16 cellular contexts compared by ENCODE assay signal in the genomic region with DNA sequence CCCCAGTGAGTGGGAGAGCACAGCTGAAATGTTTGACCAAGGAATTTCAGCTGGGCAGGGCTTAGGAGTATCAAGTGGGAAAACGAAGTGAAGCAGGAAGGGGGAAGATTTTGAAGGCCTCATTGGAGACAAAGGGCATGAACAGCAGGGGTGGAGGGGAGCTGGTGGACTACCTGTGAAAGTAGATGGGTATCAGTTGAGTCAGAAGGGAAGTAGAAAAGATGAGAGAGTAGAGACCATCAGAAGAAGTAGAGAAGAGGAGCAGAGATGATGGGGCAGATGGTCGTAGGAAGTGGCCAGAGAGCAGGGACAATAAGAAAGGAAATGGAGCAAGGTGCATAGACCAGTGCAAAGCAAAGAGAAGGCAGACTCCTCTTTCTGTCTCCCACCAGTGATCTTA.
DNase-seq lines count a peak whose midpoint lies in the region; ATAC-seq, FAIRE-seq and TF ChIP-seq lines count a peak whose summit lies in the region.
"Had no signal": no experiment of that assay in that cellular context is flagged by ENCODE, and none has a peak within 500 bp of the region (broad histone marks: within the 10 kb centered on the region; RNA-seq: fewer than 3 reads in every experiment).

No MANE protein-coding gene starts in this region.

- no peaks in the 10 kb centered on the region for H3K27me3 ChIP-seq in CD4-positive, alpha-beta T cell (ENCODE audit: control insufficient read depth, insufficient read depth, low read length)

- no peaks in the 10 kb centered on the region for H3K9me3 Mint-ChIP-seq in activated naive CD8-positive, alpha-beta T cell (ENCODE audit: low read depth)
- peaks cover 17% of the 10 kb centered on the region for H3K9me3 Mint-ChIP-seq in activated naive CD8-positive, alpha-beta T cell treated with anti-CD3 and anti-CD28 coated beads for 36 hours
- H3K9me3 Mint-ChIP-seq in CD4-positive, alpha-beta T cell = peaks cover 5% of the 10 kb centered on the region
- H3K9me3 Mint-ChIP-seq in activated T-helper 2 cell treated with anti-CD3 and anti-CD28 coated beads, Interferon-gamma antibody, Interleukin-2, Interleukin-4, amounts not matched to agents 10 μg/mL and 5 μg/mL and 100 μg/mL, durations not matched to agents 14 hours and 24 hours and 36 hours = peaks cover 38% of the 10 kb centered on the region
- peaks cover 2% of the 10 kb centered on the region for H3K9me3 Mint-ChIP-seq in stimulated activated effector memory CD8-positive, alpha-beta T cell treated with anti-CD3 and anti-CD28 coated beads, Interleukin-12 subunit alpha, Interleukin-12 subunit beta, amount 100 ng/mL, for 72 hours

- no peak for DNase-seq in activated naive CD8-positive, alpha-beta T cell treated with anti-CD3 and anti-CD28 coated beads for 36 hours
- DNase-seq in CD4-positive, alpha-beta T cell = no peak
- DNase-seq in activated T-helper 2 cell treated with anti-CD3 and anti-CD28 coated beads, Interferon-gamma antibody, Interleukin-2, Interleukin-4, amounts not matched to agents 10 μg/mL and 5 μg/mL and 100 μg/mL, durations not matched to agents 14 hours and 24 hours and 36 hours (ENCODE audit: low spot score) = no peak
- no peak for DNase-seq in stimulated activated effector memory CD8-positive, alpha-beta T cell treated with anti-CD3 and anti-CD28 coated beads, Interleukin-12 subunit alpha, Interleukin-12 subunit beta, amount 100 ng/mL, for 72 hours (ENCODE audit: low spot score in 2 of 2)
- no peak for DNase-seq in kidney
- no peak for DNase-seq in NCI-H524 (lab: John Stamatoyannopoulos, UW)
- DNase-seq: Caco-2; CD8-positive, alpha-beta memory T cell; DND-41; GDM1 had no signal

- no peak overlapping the region for H3K4me3 ChIP-seq in kidney (ENCODE audit: low read length in 2 of 2)

- FAIRE-seq in kidney (lab: Jason Lieb, UNC) = no peak
- FAIRE-seq: A204.1 had no signal

- H3K27ac Mint-ChIP-seq in activated naive CD8-positive, alpha-beta T cell = peak overlapping the region; percentile 30
- no peak overlapping the region for H3K27ac Mint-ChIP-seq in activated naive CD8-positive, alpha-beta T cell treated with anti-CD3 and anti-CD28 coated beads for 36 hours
- H3K27ac Mint-ChIP-seq in CD4-positive, alpha-beta T cell = peak overlapping the region; percentile 45
- H3K27ac Mint-ChIP-seq in activated T-helper 2 cell treated with anti-CD3 and anti-CD28 coated beads, Interferon-gamma antibody, Interleukin-2, Interleukin-4, amounts not matched to agents 10 μg/mL and 5 μg/mL and 100 μg/mL, durations not matched to agents 14 hours and 24 hours and 36 hours = peak overlapping the region; percentile 8
- H3K27ac Mint-ChIP-seq in stimulated activated effector memory CD8-positive, alpha-beta T cell treated with anti-CD3 and anti-CD28 coated beads, Interleukin-12 subunit alpha, Interleukin-12 subunit beta, amount 100 ng/mL, for 72 hours = peak overlapping the region; percentile 18
- H3K27ac Mint-ChIP-seq: B cell, CD14-positive monocyte had no signal

- no peak overlapping the region for H3K9ac ChIP-seq in kidney (ENCODE audit: low read length in 2 of 2)

- peaks cover 39% of the 10 kb centered on the region for H3K4me1 Mint-ChIP-seq in activated naive CD8-positive, alpha-beta T cell (ENCODE audit: low read depth)
- H3K4me1 Mint-ChIP-seq in activated naive CD8-positive, alpha-beta T cell treated with anti-CD3 and anti-CD28 coated beads for 36 hours = peaks cover 37% of the 10 kb centered on the region
- H3K4me1 Mint-ChIP-seq in CD4-positive, alpha-beta T cell (ENCODE audit: low read depth) = peaks cover 33% of the 10 kb centered on the region
- H3K4me1 Mint-ChIP-seq in activated T-helper 2 cell treated with anti-CD3 and anti-CD28 coated beads, Interferon-gamma antibody, Interleukin-2, Interleukin-4, amounts not matched to agents 10 μg/mL and 5 μg/mL and 100 μg/mL, durations not matched to agents 14 hours and 24 hours and 36 hours (ENCODE audit: low read depth) = peaks cover 40% of the 10 kb centered on the region
- peaks cover 37% of the 10 kb centered on the region for H3K4me1 Mint-ChIP-seq in stimulated activated effector memory CD8-positive, alpha-beta T cell treated with anti-CD3 and anti-CD28 coated beads, Interleukin-12 subunit alpha, Interleukin-12 subunit beta, amount 100 ng/mL, for 72 hours

- ATAC-seq in CD4-positive, alpha-beta T cell (ENCODE audit: poor library complexity) = no peak
- no peak for ATAC-seq in stimulated activated effector memory CD8-positive, alpha-beta T cell treated with anti-CD3 and anti-CD28 coated beads, Interleukin-12 subunit alpha, Interleukin-12 subunit beta, amount 100 ng/mL, for 72 hours
- ATAC-seq: HCT116 had no signal

- no peaks in the 10 kb centered on the region for H3K4me1 ChIP-seq in kidney (ENCODE audit: control insufficient read depth in 1 of 2, insufficient read depth in 1 of 2, low read depth in 1 of 2, low read length in 2 of 2)

- TF ChIP-seq CTCF in CD4-positive, alpha-beta T cell (IDR thresholded peaks at IDR 0.05) = no peak
- TF ChIP-seq CTCF in kidney (IDR thresholded peaks at IDR 0.05; ENCODE audit: borderline replicate concordance, extremely low read depth, insufficient read depth) = no peak

- H3K27me3 Mint-ChIP-seq in activated naive CD8-positive, alpha-beta T cell = no peaks in the 10 kb centered on the region
- H3K27me3 Mint-ChIP-seq in activated naive CD8-positive, alpha-beta T cell treated with anti-CD3 and anti-CD28 coated beads for 36 hours = no peaks in the 10 kb centered on the region
- H3K27me3 Mint-ChIP-seq in CD4-positive, alpha-beta T cell = no peaks in the 10 kb centered on the region
- H3K27me3 Mint-ChIP-seq in activated T-helper 2 cell treated with anti-CD3 and anti-CD28 coated beads, Interferon-gamma antibody, Interleukin-2, Interleukin-4, amounts not matched to agents 10 μg/mL and 5 μg/mL and 100 μg/mL, durations not matched to agents 14 hours and 24 hours and 36 hours (ENCODE audit: low read depth) = no peaks in the 10 kb centered on the region

- CTCF ChIA-PET in CD4-positive, alpha-beta T cell (lab: Charles Lee) = no interaction called here

- peaks cover 5% of the 10 kb centered on the region for H3K36me3 Mint-ChIP-seq in activated naive CD8-positive, alpha-beta T cell
- peaks cover 14% of the 10 kb centered on the region for H3K36me3 Mint-ChIP-seq in activated naive CD8-positive, alpha-beta T cell treated with anti-CD3 and anti-CD28 coated beads for 36 hours
- H3K36me3 Mint-ChIP-seq in CD4-positive, alpha-beta T cell (ENCODE audit: low read depth) = peaks cover 5% of the 10 kb centered on the region
- peaks cover 33% of the 10 kb centered on the region for H3K36me3 Mint-ChIP-seq in activated T-helper 2 cell treated with anti-CD3 and anti-CD28 coated beads, Interferon-gamma antibody, Interleukin-2, Interleukin-4, amounts not matched to agents 10 μg/mL and 5 μg/mL and 100 μg/mL, durations not matched to agents 14 hours and 24 hours and 36 hours (ENCODE audit: low read depth)
- H3K36me3 Mint-ChIP-seq in stimulated activated effector memory CD8-positive, alpha-beta T cell treated with anti-CD3 and anti-CD28 coated beads, Interleukin-12 subunit alpha, Interleukin-12 subunit beta, amount 100 ng/mL, for 72 hours = no peaks in the 10 kb centered on the region
- H3K36me3 Mint-ChIP-seq: CD14-positive monocyte had no signal

- intact Hi-C loops in CD4-positive, alpha-beta T cell (cut with DNase I, micrococcal nuclease) = loop anchor here in 1 of 2 experiments (10.0 kb wide), 1 partner anchor 353 kb away; no protein-coding TSS in a partner anchor
- intact Hi-C loops in activated T-helper 2 cell treated with anti-CD3 and anti-CD28 coated beads, Interferon-gamma antibody, Interleukin-2, Interleukin-4, amounts not matched to agents 10 μg/mL and 5 μg/mL and 100 μg/mL, durations not matched to agents 14 hours and 24 hours and 36 hours (cut with micrococcal nuclease) = no loop called here
- intact Hi-C loops in kidney (cut with DNase I) = no loop called here

- peak overlapping the region; percentile 15 for H3K4me3 Mint-ChIP-seq in activated naive CD8-positive, alpha-beta T cell
- H3K4me3 Mint-ChIP-seq in activated naive CD8-positive, alpha-beta T cell treated with anti-CD3 and anti-CD28 coated beads for 36 hours = no peak overlapping the region
- H3K4me3 Mint-ChIP-seq in CD4-positive, alpha-beta T cell = no peak overlapping the region
- H3K4me3 Mint-ChIP-seq in activated T-helper 2 cell treated with anti-CD3 and anti-CD28 coated beads, Interferon-gamma antibody, Interleukin-2, Interleukin-4, amounts not matched to agents 10 μg/mL and 5 μg/mL and 100 μg/mL, durations not matched to agents 14 hours and 24 hours and 36 hours (ENCODE audit: low read depth) = no peak overlapping the region
- H3K4me3 Mint-ChIP-seq in stimulated activated effector memory CD8-positive, alpha-beta T cell treated with anti-CD3 and anti-CD28 coated beads, Interleukin-12 subunit alpha, Interleukin-12 subunit beta, amount 100 ng/mL, for 72 hours = no peak overlapping the region
- H3K4me3 Mint-ChIP-seq: B cell; CD14-positive monocyte; CD8-positive, alpha-beta memory T cell had no signal

- no peak overlapping the region for H3K27ac ChIP-seq in CD4-positive, alpha-beta T cell (ENCODE audit: low read depth, low read length)
- no peak overlapping the region for H3K27ac ChIP-seq in kidney (ENCODE audit: low read depth in 2 of 2, low read length in 2 of 2)
- H3K27ac ChIP-seq: HL-60 had no signal

- H3K36me3 ChIP-seq in kidney (ENCODE audit: control insufficient read depth in 1 of 2, insufficient read depth in 2 of 2, low read length in 2 of 2) = no peaks in the 10 kb centered on the region

- no peaks in the 10 kb centered on the region for H3K9me3 ChIP-seq in CD4-positive, alpha-beta T cell (ENCODE audit: control insufficient read depth, low read length)
- H3K9me3 ChIP-seq in kidney (ENCODE audit: control insufficient read depth in 1 of 2, low read length in 2 of 2) = no peaks in the 10 kb centered on the region

- POLR2A ChIA-PET in CD4-positive, alpha-beta T cell (lab: Charles Lee) = interaction anchor here (0.9 kb wide), 1 partner anchor 11 kb away, joined by 3 read pairs; no protein-coding TSS in a partner anchor
